1 cellular context compared by ENCODE assay signal in genomic region chr6:91864911-91865310, GRCh38.
TF ChIP-seq lines count a peak whose summit lies in the region.

No MANE protein-coding gene starts in this region.

TF ChIP-seq in GM12878, 131 proteins besides CTCF, POLR2A, EP300 and RAD21 (continued from another document):
- no peak for TF ChIP-seq CEBPZ (IDR thresholded peaks at IDR 0.05; ENCODE audit: low read depth, low read length)
- no peak for TF ChIP-seq SMAD5 (IDR thresholded peaks at IDR 0.05; ENCODE audit: low read depth)
- no peak for TF ChIP-seq ZNF622 (IDR thresholded peaks at IDR 0.05)
- TF ChIP-seq NFYA (IDR thresholded peaks at IDR 0.05; ENCODE audit: borderline replicate concordance, low read depth, low read length) = no peak
- no peak for TF ChIP-seq DPF2 (IDR thresholded peaks at IDR 0.05)
- no peak for TF ChIP-seq PKNOX1 (IDR thresholded peaks at IDR 0.05)
- TF ChIP-seq NBN (IDR thresholded peaks at IDR 0.05) = no peak
TF ChIP-seq in GM12878: peak in this region for 0.
